In genomic region chr4:37693450-37694190, GRCh38 we compare ENCODE assay signal across 15 cellular contexts. TPM values are rescaled to one million over a fixed set of nuclear protein-coding genes. Genes with fewer than 3 reads are reported as not detected.
DNase-seq lines count a peak whose midpoint lies in the region; ATAC-seq lines count a peak whose summit lies in the region.
"Had no signal": no experiment of that assay in that cellular context is flagged by ENCODE, and none has a peak within 500 bp of the region (broad histone marks: within the 10 kb centered on the region; RNA-seq: fewer than 3 reads in every experiment).

No MANE protein-coding gene starts in this region.

- DNase-seq in ACHN (peak; percentile 58), HK-2 (ENCODE audit: unreplicated experiment) (peak; percentile 37), adipocyte (ENCODE audit: low read depth) (peak; percentile 61), iris pigment epithelial cell (ENCODE audit: low read depth) (peak; percentile 96), DMS79 (lab: John Stamatoyannopoulos, UW) (no peak), dermis blood vessel endothelial cell (no peak)
- no peak for DNase-seq in effector CD4-positive, alpha-beta T cell
- DNase-seq: activated CD4-positive, alpha-beta T cell treated with anti-CD3 and anti-CD28 coated beads, Interleukin-2, amount 10 ng/mL, durations not matched to agents 24 days and 14 days; AML-193; DMS153; erythroblast; Karpas-422; NCI-H2081; NK-92 treated with Interleukin-12 subunit alpha and Interleukin-12 subunit beta, amount 100 ng/mL, for 24 hours had no signal

- peaks cover 9% of the 10 kb centered on the region for H3K4me1 ChIP-seq in adipocyte (ENCODE audit: control insufficient read depth, insufficient read depth, low read length)

- H3K9ac ChIP-seq in adipocyte (ENCODE audit: low read length): no peak overlapping the region

- in situ Hi-C loops in ACHN (cut with HindIII; ENCODE audit: low pct_ligation_motif_present, low pct_unique_long_range_greater_than_20kb, low sequenced_read_pairs): no loop called here

- H3K4me3 ChIP-seq in adipocyte (ENCODE audit: low read length): no peak overlapping the region

- ATAC-seq in GM21515 (IDR thresholded peaks at IDR 0.05; ENCODE audit: unreplicated experiment): no peak

- H3K27me3 ChIP-seq in adipocyte (replicated peaks; ENCODE audit: control insufficient read depth, insufficient read depth, low read length): peaks cover 3% of the 10 kb centered on the region

- no peaks in the 10 kb centered on the region for H3K36me3 ChIP-seq in adipocyte (ENCODE audit: control insufficient read depth, insufficient read depth, low read length, severe bottlenecking)

- H3K9me3 ChIP-seq in adipocyte (ENCODE audit: control insufficient read depth, low read length): peaks cover 5% of the 10 kb centered on the region

RNA-seq across cellular contexts. Expression of gene RELL1, which starts 7.4 kb away (rescaled TPM):
- 187 and 289 TPM in 2 replicates for total RNA-seq in dermis blood vessel endothelial cell

Comparison
In these comparisons a context has a peak if more than half of its experiments do, and no peak if none do; other contexts are left out.
1. DNase-seq: peak in ACHN (single experiment), HK-2 (single experiment), adipocyte (single experiment) and iris pigment epithelial cell (single experiment); none in DMS79 (single experiment), dermis blood vessel endothelial cell (single experiment) and effector CD4-positive, alpha-beta T cell (single experiment).